Comparison of ENCODE assay signal across 8 cellular contexts in the genomic region with DNA sequence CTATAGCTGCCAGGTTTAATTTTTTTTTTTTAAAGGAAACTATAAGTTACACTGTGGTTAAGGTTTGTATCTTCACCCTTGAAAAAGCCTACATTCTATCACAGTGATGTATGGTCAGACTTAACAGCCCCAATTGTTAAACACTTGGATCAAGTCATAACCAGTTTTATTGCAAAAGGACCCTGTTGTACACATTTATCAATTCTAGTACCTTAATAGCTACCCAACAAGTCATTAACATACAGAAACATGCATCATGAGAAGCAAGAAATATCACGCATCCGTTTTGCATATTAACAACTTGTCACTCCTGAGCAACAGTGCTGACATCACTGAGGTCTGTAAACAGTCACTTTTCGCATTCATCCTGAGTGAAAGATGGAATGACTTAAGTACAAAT.
DNase-seq lines count a peak whose midpoint lies in the region; ATAC-seq, FAIRE-seq and TF ChIP-seq lines count a peak whose summit lies in the region.
"Not testable (repeated sequence)": the region's sequence is repeated elsewhere in the genome, so short reads cannot be mapped to it uniquely, and the experiment has no call there.

No MANE protein-coding gene starts in this region.

- not testable (repeated sequence) for H3K36me3 ChIP-seq in CD8-positive, alpha-beta memory T cell (ENCODE audit: insufficient read depth, low read length); K562 (ENCODE audit: control insufficient read depth, insufficient read depth, low read length); endothelial cell of umbilical vein (ENCODE audit: control insufficient read depth in 2 of 2, extremely low read depth in 1 of 2, insufficient read depth in 2 of 2, low read length in 2 of 2)

- in situ Hi-C loops in K562 (cut with MboI), result not testable (repeated sequence)

- not testable (repeated sequence) for H3K9ac ChIP-seq in K562 (ENCODE audit: insufficient read depth in 1 of 2, low read depth in 2 of 2, low read length in 2 of 2); endothelial cell of umbilical vein (replicated peaks; ENCODE audit: extremely low read depth, insufficient read depth, low read length)

- H3K4me3 Mint-ChIP-seq in CD8-positive, alpha-beta memory T cell, result peak overlapping the region in 4 of 7 donors; percentile 3 to 47 (median 25)
- not testable (repeated sequence) for H3K4me3 Mint-ChIP-seq in activated naive CD4-positive, alpha-beta T cell treated with anti-CD3 and anti-CD28 coated beads for 36 hours; stimulated activated effector memory CD8-positive, alpha-beta T cell treated with anti-CD3 and anti-CD28 coated beads, Interleukin-12 subunit alpha, Interleukin-12 subunit beta, amount 100 ng/mL, for 72 hours
- peak overlapping the region in 2 of 10 donors; percentile 55 to 74 for H3K4me3 Mint-ChIP-seq in naive thymus-derived CD8-positive, alpha-beta T cell

- not testable (repeated sequence) for H3K79me2 ChIP-seq in K562 (ENCODE audit: control insufficient read depth, insufficient read depth, low read length); endothelial cell of umbilical vein (ENCODE audit: control insufficient read depth, insufficient read depth, low read length)

- POLR2A ChIA-PET in CD8-positive, alpha-beta memory T cell (lab: Charles Lee), result interaction anchor here (0.6 kb wide), 1 partner anchor 46 kb away, joined by 4 read pairs; no protein-coding TSS in a partner anchor
- POLR2A ChIA-PET in K562 (lab: Yijun Ruan, JAX); endothelial cell of umbilical vein (lab: Charles Lee): not testable (repeated sequence)
- POLR2A ChIA-PET in naive thymus-derived CD8-positive, alpha-beta T cell (lab: Charles Lee), result interaction anchor here (0.8 to 1.1 kb wide), 4 partner anchors 16 to 210 kb away, joined by 3 to 4 read pairs (median 3); no protein-coding TSS in a partner anchor

- 90% methylated on average over 3 of the region's 3 CpGs for WGBS in K562 (ENCODE audit: insufficient coverage, low coverage, missing lambda C conversion rate)

- BruUV-seq in K562 (replicated peaks; lab: Mats Ljungman, UMichigan); endothelial cell of umbilical vein (replicated peaks; lab: Mats Ljungman, UMichigan): not testable (repeated sequence)

- H3K27ac Mint-ChIP-seq in CD8-positive, alpha-beta memory T cell, result peak overlapping the region in 4 of 8 donors; percentile 46 to 66 (median 50)
- H3K27ac Mint-ChIP-seq in activated naive CD4-positive, alpha-beta T cell treated with anti-CD3 and anti-CD28 coated beads for 36 hours, result peak overlapping the region; percentile 18
- peak overlapping the region in 6 of 10 donors; percentile 23 to 93 (median 78) for H3K27ac Mint-ChIP-seq in naive thymus-derived CD8-positive, alpha-beta T cell
- H3K27ac Mint-ChIP-seq in stimulated activated effector memory CD8-positive, alpha-beta T cell treated with anti-CD3 and anti-CD28 coated beads, Interleukin-12 subunit alpha, Interleukin-12 subunit beta, amount 100 ng/mL, for 72 hours, result not testable (repeated sequence)

- not testable (repeated sequence) for H3K27ac ChIP-seq in CD8-positive, alpha-beta memory T cell (ENCODE audit: low read depth, low read length); K562 (ENCODE audit: extremely low read depth, low read depth, low read length); endothelial cell of umbilical vein (ENCODE audit: insufficient read depth, low read depth, low read length)

- not testable (repeated sequence) for H3K4me2 ChIP-seq in K562 (ENCODE audit: insufficient read depth, low read length); endothelial cell of umbilical vein (ENCODE audit: insufficient read depth, low read length)

- DNase-seq in CD8-positive, alpha-beta memory T cell; H54 (ENCODE audit: insufficient read length, low spot score); activated naive CD4-positive, alpha-beta T cell treated with anti-CD3 and anti-CD28 coated beads for 36 hours; K562 (ENCODE audit: extremely low read depth in 1 of 4, low spot score in 3 of 4); endothelial cell of umbilical vein (ENCODE audit: low read depth, low spot score); naive thymus-derived CD8-positive, alpha-beta T cell; stimulated activated effector memory CD8-positive, alpha-beta T cell treated with anti-CD3 and anti-CD28 coated beads, Interleukin-12 subunit alpha, Interleukin-12 subunit beta, amount 100 ng/mL, for 72 hours (ENCODE audit: low spot score in 2 of 2): not testable (repeated sequence)

- CTCF ChIA-PET in CD8-positive, alpha-beta memory T cell (lab: Charles Lee); K562 (lab: Yijun Ruan, JAX; ENCODE audit: low intra/inter-chr PET ratio): not testable (repeated sequence)
- CTCF ChIA-PET in activated naive CD4-positive, alpha-beta T cell treated with anti-CD3 and anti-CD28 coated beads for 36 hours (lab: Charles Lee), result interaction anchor here (0.6 to 1.1 kb wide), 4 partner anchors 92 to 235 kb away, joined by 3 to 4 read pairs (median 3); no protein-coding TSS in a partner anchor
- CTCF ChIA-PET in endothelial cell of umbilical vein (lab: Charles Lee), result interaction anchor here (1.0 to 1.2 kb wide), 2 partner anchors 11 to 521 kb away, joined by 3 to 4 read pairs; no protein-coding TSS in a partner anchor

- not testable (repeated sequence) for H3K36me3 Mint-ChIP-seq in CD8-positive, alpha-beta memory T cell; activated naive CD4-positive, alpha-beta T cell treated with anti-CD3 and anti-CD28 coated beads for 36 hours (ENCODE audit: low read depth); naive thymus-derived CD8-positive, alpha-beta T cell; stimulated activated effector memory CD8-positive, alpha-beta T cell treated with anti-CD3 and anti-CD28 coated beads, Interleukin-12 subunit alpha, Interleukin-12 subunit beta, amount 100 ng/mL, for 72 hours

- not testable (repeated sequence) for H3K9me1 ChIP-seq in K562 (ENCODE audit: control insufficient read depth, insufficient read depth, low read length); endothelial cell of umbilical vein (replicated peaks; ENCODE audit: control insufficient read depth, extremely low read depth, insufficient read depth, low read length)

- peaks cover 24% of the 10 kb centered on the region for H3K4me1 ChIP-seq in CD8-positive, alpha-beta memory T cell (ENCODE audit: insufficient read depth, low read length)
- H3K4me1 ChIP-seq in K562 (replicated peaks in 1 of 2; ENCODE audit: control insufficient read depth in 2 of 2, insufficient read depth in 2 of 2, low read length in 2 of 2); endothelial cell of umbilical vein (ENCODE audit: control insufficient read depth, extremely low read depth, insufficient read depth, low read length): not testable (repeated sequence)

- ATAC-seq in activated CD4-positive, CD25-positive, alpha-beta regulatory T cell treated with anti-CD3 and anti-CD28 coated beads, Interleukin-2, amount 50 U/mL, for 24 hours, result peak; percentile 38 to 51
- not testable (repeated sequence) for ATAC-seq in K562; naive thymus-derived CD8-positive, alpha-beta T cell
- ATAC-seq in stimulated activated effector memory CD8-positive, alpha-beta T cell treated with anti-CD3 and anti-CD28 coated beads, Interleukin-12 subunit alpha, Interleukin-12 subunit beta, amount 100 ng/mL, for 72 hours, result peak; percentile 72

- not testable (repeated sequence) for TF ChIP-seq RAD21 in K562 (CRISPR knock-in tag; conservative IDR thresholded peaks at IDR 0.05 in 1 of 2, IDR thresholded peaks at IDR 0.05 in 1 of 2)

- not testable (repeated sequence) for H2AFZ ChIP-seq in K562 (ENCODE audit: low read depth, low read length); endothelial cell of umbilical vein (ENCODE audit: low read depth, low read length)

- dilution Hi-C loops in endothelial cell of umbilical vein (cut with MboI; ENCODE audit: extremely low pct_ligation_motif_present, low sequenced_read_pairs), result not testable (repeated sequence)

- H3K4me3 ChIP-seq in CD8-positive, alpha-beta memory T cell (ENCODE audit: low read length); K562; endothelial cell of umbilical vein (replicated peaks in 1 of 3; ENCODE audit: insufficient read depth in 1 of 3, low read depth in 1 of 3, low read length in 3 of 3): not testable (repeated sequence)

- not testable (repeated sequence) for H4K20me1 ChIP-seq in K562 (replicated peaks; ENCODE audit: control insufficient read depth, insufficient read depth, low read length); endothelial cell of umbilical vein (replicated peaks; ENCODE audit: control insufficient read depth, extremely low read depth, insufficient read depth, low read length)

- H3K9me3 Mint-ChIP-seq in CD8-positive, alpha-beta memory T cell; activated naive CD4-positive, alpha-beta T cell treated with anti-CD3 and anti-CD28 coated beads for 36 hours; naive thymus-derived CD8-positive, alpha-beta T cell; stimulated activated effector memory CD8-positive, alpha-beta T cell treated with anti-CD3 and anti-CD28 coated beads, Interleukin-12 subunit alpha, Interleukin-12 subunit beta, amount 100 ng/mL, for 72 hours: not testable (repeated sequence)

- not testable (repeated sequence) for H3K27me3 Mint-ChIP-seq in CD8-positive, alpha-beta memory T cell; activated naive CD4-positive, alpha-beta T cell treated with anti-CD3 and anti-CD28 coated beads for 36 hours (ENCODE audit: low read depth); naive thymus-derived CD8-positive, alpha-beta T cell

- FAIRE-seq in H54 (lab: Jason Lieb, UNC), result peak; percentile 38
- FAIRE-seq in K562 (lab: Jason Lieb, UNC), result peak; percentile 62
- FAIRE-seq in endothelial cell of umbilical vein (lab: Jason Lieb, UNC), result peak; percentile 15

- TF ChIP-seq EP300 in K562 (IDR thresholded peaks at IDR 0.05; ENCODE audit: low read length), result not testable (repeated sequence)

- intact Hi-C loops in activated naive CD4-positive, alpha-beta T cell treated with anti-CD3 and anti-CD28 coated beads for 36 hours (cut with micrococcal nuclease), result loop anchor here (10.0 kb wide), 1 partner anchor 514 kb away; no protein-coding TSS in a partner anchor
- intact Hi-C loops in K562 (cut with micrococcal nuclease); endothelial cell of umbilical vein (cut with micrococcal nuclease): not testable (repeated sequence)

- TF ChIP-seq POLR2A in H54 (IDR thresholded peaks at IDR 0.05; ENCODE audit: low read depth, low read length); K562 (conservative IDR thresholded peaks at IDR 0.05); endothelial cell of umbilical vein (IDR thresholded peaks at IDR 0.05; ENCODE audit: low read depth, low read length): not testable (repeated sequence)

- H3K4me1 Mint-ChIP-seq in CD8-positive, alpha-beta memory T cell, result peaks cover 35% of the 10 kb centered on the region in 3 donors
- peaks cover 26% of the 10 kb centered on the region for H3K4me1 Mint-ChIP-seq in activated naive CD4-positive, alpha-beta T cell treated with anti-CD3 and anti-CD28 coated beads for 36 hours (ENCODE audit: low read depth)
- H3K4me1 Mint-ChIP-seq in naive thymus-derived CD8-positive, alpha-beta T cell, result peaks cover 15 to 39% (median 35%) of the 10 kb centered on the region in 4 donors
- H3K4me1 Mint-ChIP-seq in stimulated activated effector memory CD8-positive, alpha-beta T cell treated with anti-CD3 and anti-CD28 coated beads, Interleukin-12 subunit alpha, Interleukin-12 subunit beta, amount 100 ng/mL, for 72 hours, result peaks cover 18% of the 10 kb centered on the region

- H3K27me3 ChIP-seq in CD8-positive, alpha-beta memory T cell (ENCODE audit: insufficient read depth, low read length, poor library complexity, severe bottlenecking); K562 (ENCODE audit: control insufficient read depth in 2 of 2, insufficient read depth in 2 of 2, low read length in 2 of 2); endothelial cell of umbilical vein (ENCODE audit: control insufficient read depth in 2 of 2, insufficient read depth in 2 of 2, low read length in 2 of 2): not testable (repeated sequence)

- H3K9me3 ChIP-seq in CD8-positive, alpha-beta memory T cell (ENCODE audit: low read length); K562 (replicated peaks; ENCODE audit: control insufficient read depth, insufficient read depth, low read depth, low read length); endothelial cell of umbilical vein (replicated peaks; ENCODE audit: control insufficient read depth, insufficient read depth, low read length): not testable (repeated sequence)

- not testable (repeated sequence) for TF ChIP-seq CTCF in K562 (IDR thresholded peaks at IDR 0.05 in 2 of 3, conservative IDR thresholded peaks at IDR 0.05 in 1 of 3; ENCODE audit: insufficient read depth in 2 of 3, low read depth in 1 of 3, low read length in 3 of 3); endothelial cell of umbilical vein (IDR thresholded peaks at IDR 0.05; ENCODE audit: extremely low read depth in 1 of 2, insufficient read depth in 1 of 2, low read depth in 1 of 2, low read length in 2 of 2)
